ENCODE assay signal across 1 cellular context in the genomic region with DNA sequence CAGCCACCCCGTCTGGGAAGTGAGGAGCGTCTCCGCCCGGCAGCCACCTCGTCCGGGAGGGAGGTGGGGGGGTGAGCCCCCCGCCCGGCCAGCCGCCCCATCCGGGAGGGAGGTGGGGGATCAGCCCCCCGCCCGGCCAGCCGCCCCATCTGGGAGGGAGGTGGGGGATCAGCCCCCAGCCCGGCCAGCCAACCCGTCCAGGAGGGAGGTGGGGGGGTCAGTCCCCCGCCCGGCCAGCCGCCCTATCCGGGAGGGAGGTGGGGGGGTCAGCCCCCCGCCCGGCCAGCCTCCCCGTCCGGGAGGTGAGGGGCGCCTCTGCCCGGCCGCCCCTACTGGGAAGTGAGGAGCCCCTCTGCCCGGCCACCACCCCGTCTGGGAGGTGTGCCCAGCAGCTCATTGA.
A peak's percentile ranks its signal among the peaks of the same experiment; 100 is the strongest.
TF ChIP-seq lines count a peak whose summit lies in the region.

No MANE protein-coding gene starts in this region.

TF ChIP-seq in HepG2, 621 proteins besides CTCF, POLR2A, EP300 and RAD21:
- TF ChIP-seq, protein P1, sequence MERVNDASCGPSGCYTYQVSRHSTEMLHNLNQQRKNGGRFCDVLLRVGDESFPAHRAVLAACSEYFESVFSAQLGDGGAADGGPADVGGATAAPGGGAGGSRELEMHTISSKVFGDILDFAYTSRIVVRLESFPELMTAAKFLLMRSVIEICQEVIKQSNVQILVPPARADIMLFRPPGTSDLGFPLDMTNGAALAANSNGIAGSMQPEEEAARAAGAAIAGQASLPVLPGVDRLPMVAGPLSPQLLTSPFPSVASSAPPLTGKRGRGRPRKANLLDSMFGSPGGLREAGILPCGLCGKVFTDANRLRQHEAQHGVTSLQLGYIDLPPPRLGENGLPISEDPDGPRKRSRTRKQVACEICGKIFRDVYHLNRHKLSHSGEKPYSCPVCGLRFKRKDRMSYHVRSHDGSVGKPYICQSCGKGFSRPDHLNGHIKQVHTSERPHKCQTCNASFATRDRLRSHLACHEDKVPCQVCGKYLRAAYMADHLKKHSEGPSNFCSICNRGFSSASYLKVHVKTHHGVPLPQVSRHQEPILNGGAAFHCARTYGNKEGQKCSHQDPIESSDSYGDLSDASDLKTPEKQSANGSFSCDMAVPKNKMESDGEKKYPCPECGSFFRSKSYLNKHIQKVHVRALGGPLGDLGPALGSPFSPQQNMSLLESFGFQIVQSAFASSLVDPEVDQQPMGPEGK (CRISPR knock-in tag; IDR thresholded peaks at IDR 0.05), result peak; percentile 42; the same call in 1 of the 2 replicates
- TF ChIP-seq GABPB1 (CRISPR knock-in tag; IDR thresholded peaks at IDR 0.05), result peak; percentile 13; the same call in 1 of the 2 replicates
TF ChIP-seq in HepG2: peak in this region for 2; not testable (repeated sequence) for 619.
